10 cellular contexts compared by ENCODE assay signal in genomic region chr1:147168626-147169058, GRCh38. TPM values are rescaled to one million over a fixed set of nuclear protein-coding genes. Genes with fewer than 3 reads are reported as not detected.
DNase-seq lines count a peak whose midpoint lies in the region; ATAC-seq, FAIRE-seq and TF ChIP-seq lines count a peak whose summit lies in the region.
"Had no signal": no experiment of that assay in that cellular context is flagged by ENCODE, and none has a peak within 500 bp of the region (broad histone marks: within the 10 kb centered on the region; RNA-seq: fewer than 3 reads in every experiment).

No MANE protein-coding gene starts in this region.

- peaks cover 61% of the 10 kb centered on the region for H3K79me2 ChIP-seq in neural progenitor cell (ENCODE audit: low read depth)

- H3K4me1 Mint-ChIP-seq in neural progenitor cell, result peaks cover 21% of the 10 kb centered on the region

- H3K27me3 ChIP-seq in SJSA1 (replicated peaks) (no peaks in the 10 kb centered on the region), foreskin keratinocyte (no peaks in the 10 kb centered on the region), neural progenitor cell (no peaks in the 10 kb centered on the region)

- H4K20me1 ChIP-seq in neural progenitor cell (ENCODE audit: low read depth), result peaks cover 4% of the 10 kb centered on the region

- TF ChIP-seq EP300 in A549 (IDR thresholded peaks at IDR 0.05), result no peak

- TF ChIP-seq RAD21 in A549 (conservative IDR thresholded peaks at IDR 0.05 in 1 of 2, IDR thresholded peaks at IDR 0.05 in 1 of 2), result no peak

- CTCF ChIA-PET in A549 (lab: Yijun Ruan, JAX), result interaction anchor here (4.6 kb wide), 1 partner anchor 74 kb away, joined by 41 read pairs; the partner anchor contains the start of gene CHD1L

- peaks cover 2% of the 10 kb centered on the region for H3K9me3 Mint-ChIP-seq in neural progenitor cell

- H3K27ac ChIP-seq in A549, result no peak overlapping the region
- H3K27ac ChIP-seq in SJSA1, result peak overlapping the region; percentile 87
- H3K27ac ChIP-seq in foreskin keratinocyte, result peak overlapping the region; percentile 72
- no peak overlapping the region for H3K27ac ChIP-seq in neural progenitor cell
- H3K27ac ChIP-seq: C4-2B had no signal

- 77% methylated on average over 2 of the region's 2 CpGs for WGBS in A549 (ENCODE audit: missing lambda C conversion rate)

- peaks cover 7% of the 10 kb centered on the region for H3K27me3 Mint-ChIP-seq in neural progenitor cell (ENCODE audit: insufficient read depth, low read depth)

- no peak overlapping the region for H3K27ac Mint-ChIP-seq in neural progenitor cell

- H3K4me3 Mint-ChIP-seq in neural progenitor cell, result no peak overlapping the region

- H3K9me3 ChIP-seq in A549 (no peaks in the 10 kb centered on the region), SJSA1 (replicated peaks) (no peaks in the 10 kb centered on the region), neural progenitor cell (ENCODE audit: low read depth) (no peaks in the 10 kb centered on the region)

- H3K4me2 ChIP-seq in A549, result peak overlapping the region; percentile 42
- no peak overlapping the region for H3K4me2 ChIP-seq in neural progenitor cell

- no peak overlapping the region for H3K4me3 ChIP-seq in A549
- no peak overlapping the region for H3K4me3 ChIP-seq in SJSA1
- H3K4me3 ChIP-seq in neural progenitor cell, result no peak overlapping the region

- peaks cover 16% of the 10 kb centered on the region for H3K36me3 Mint-ChIP-seq in neural progenitor cell

- H3K9ac ChIP-seq in neural progenitor cell, result no peak overlapping the region

- no peak overlapping the region for H2AFZ ChIP-seq in neural progenitor cell (replicated peaks)

- ATAC-seq in A549 (no peak), foreskin keratinocyte (no peak), GM21381 (IDR thresholded peaks at IDR 0.05; ENCODE audit: unreplicated experiment) (no peak), GM18907 (IDR thresholded peaks at IDR 0.05; ENCODE audit: unreplicated experiment) (no peak)

- DNase-seq in A549 (ENCODE audit: low read depth in 1 of 2, low spot score in 1 of 2), result no peak
- DNase-seq in HT-29 (ENCODE audit: low spot score), result peak; percentile 62
- DNase-seq in SJSA1 (ENCODE audit: low read depth in 1 of 2, low spot score in 2 of 2), result peak in 1 of 2 experiments; percentile 38
- DNase-seq in foreskin keratinocyte, result peak in 1 of 2 donors; percentile 13
- DNase-seq in neural progenitor cell (ENCODE audit: low spot score), result no peak
- DNase-seq in activated naive CD4-positive, alpha-beta T cell treated with Interleukin-2 at 50 U/mL for 16 hours, result no peak
- DNase-seq: cerebellar nuclear complex had no signal

- H3K36me3 ChIP-seq in SJSA1, result peaks cover 39% of the 10 kb centered on the region
- H3K36me3 ChIP-seq in neural progenitor cell, result peaks cover 3% of the 10 kb centered on the region

- H3K4me1 ChIP-seq in A549 (peaks cover 44% of the 10 kb centered on the region), SJSA1 (replicated peaks) (peaks cover 47% of the 10 kb centered on the region), foreskin keratinocyte (peaks cover 40% of the 10 kb centered on the region), neural progenitor cell (peaks cover 24% of the 10 kb centered on the region)

- POLR2A ChIA-PET in A549 (lab: Yijun Ruan, JAX), result interaction anchor here (3.4 kb wide), 1 partner anchor 84 kb away, joined by 30 read pairs; no protein-coding TSS in a partner anchor

- TF ChIP-seq CTCF in A549 (IDR thresholded peaks at IDR 0.05), result no peak
- TF ChIP-seq CTCF in foreskin keratinocyte (conservative IDR thresholded peaks at IDR 0.05), result no peak
- no peak for TF ChIP-seq CTCF in neural progenitor cell (IDR thresholded peaks at IDR 0.05)

- no peak for TF ChIP-seq POLR2A in A549 (IDR thresholded peaks at IDR 0.05; ENCODE audit: low read length)

- peaks cover 19% of the 10 kb centered on the region for H3F3A ChIP-seq in neural progenitor cell (ENCODE audit: low read depth)

- no peak for FAIRE-seq in A549 (lab: Jason Lieb, UNC)

TF ChIP-seq in A549, 52 proteins besides CTCF, POLR2A, EP300 and RAD21:
- no peak for TF ChIP-seq PBX3 (IDR thresholded peaks at IDR 0.05)
- no peak for TF ChIP-seq SMC3 (IDR thresholded peaks at IDR 0.05)
- TF ChIP-seq SREBF2 (IDR thresholded peaks at IDR 0.05), result no peak
- no peak for TF ChIP-seq MAX (IDR thresholded peaks at IDR 0.05)
- TF ChIP-seq HOXB5 (CRISPR knock-in tag; IDR thresholded peaks at IDR 0.05), result no peak
- no peak for TF ChIP-seq CHD4 (IDR thresholded peaks at IDR 0.05; ENCODE audit: borderline replicate concordance)
- TF ChIP-seq JUNB (IDR thresholded peaks at IDR 0.05), result no peak
- TF ChIP-seq HOXA7 (CRISPR knock-in tag; IDR thresholded peaks at IDR 0.05), result no peak
- TF ChIP-seq RCOR1 (IDR thresholded peaks at IDR 0.05; ENCODE audit: low read depth, low read length), result no peak
- TF ChIP-seq ZSCAN20 (CRISPR knock-in tag; IDR thresholded peaks at IDR 0.05), result no peak
- no peak for TF ChIP-seq JUN (IDR thresholded peaks at IDR 0.05)
- no peak for TF ChIP-seq NPAS2 (CRISPR knock-in tag; IDR thresholded peaks at IDR 0.05; ENCODE audit: borderline replicate concordance)
- no peak for TF ChIP-seq CEBPB (IDR thresholded peaks at IDR 0.05)

RNA-seq across cellular contexts. Expression of gene PRKAB2, which starts 3.6 kb away (rescaled TPM):
- polyA plus RNA-seq in A549 (2011; rRNA removed) (20.3 and 22.4 TPM in 2 replicates), A549 (2017; fragmentation: RNase III; extraction: RNeasy Plus Mini Kit Qiagen cat#74134 plus additional on column Dnase treatment) (11.0 to 11.4 TPM (median 11.2 TPM) in 3 replicates), foreskin keratinocyte (5.9 and 6.4 TPM in 2 replicates)
- polyA plus RNA-seq in A549 (2012; cell fraction: cytosol; rRNA removed), result 4.7 and 5.1 TPM in 2 replicates
- polyA plus RNA-seq in A549 (2012; cell fraction: nucleus; rRNA removed), result 8.8 and 9.6 TPM in 2 replicates
- 8.5 and 10.4 TPM in 2 replicates for polyA minus RNA-seq in A549 (2011; rRNA and poly(A)+ RNA removed)
- 3.5 and 6.1 TPM in 2 replicates for total RNA-seq in HT-29 (2014; rRNA removed; shearing (Covaris generic))
- 17.2 and 25.5 TPM in 2 replicates for total RNA-seq in SJSA1 (2014; rRNA removed; shearing (Covaris generic))
- total RNA-seq in foreskin keratinocyte (18.5 and 23.9 TPM in 2 replicates), neural progenitor cell (ENCODE audit: low replicate concordance) (31.0 and 42.8 TPM in 2 replicates)

RNA-seq across cellular contexts. Expression of gene FMO5, which starts 56.5 kb away (rescaled TPM):
- polyA plus RNA-seq in A549 (2011; rRNA removed) (3.4 and 3.8 TPM in 2 replicates), A549 (2017; fragmentation: RNase III; extraction: RNeasy Plus Mini Kit Qiagen cat#74134 plus additional on column Dnase treatment) (0.25 to 0.50 TPM (median 0.37 TPM) in 3 replicates), foreskin keratinocyte (0.07 and 0.08 TPM in 2 replicates)
- 0.08 TPM in 2 replicates for polyA plus RNA-seq in A549 (2012; cell fraction: cytosol; rRNA removed)
- polyA plus RNA-seq in A549 (2012; cell fraction: nucleus; rRNA removed), result 0.10 and 0.13 TPM in 2 replicates
- 1.1 TPM in 2 replicates for polyA minus RNA-seq in A549 (2011; rRNA and poly(A)+ RNA removed)
- 1.4 TPM in 2 replicates for total RNA-seq in HT-29 (2014; rRNA removed; shearing (Covaris generic))
- 1.1 and 1.5 TPM in 2 replicates for total RNA-seq in SJSA1 (2014; rRNA removed; shearing (Covaris generic))
- total RNA-seq in foreskin keratinocyte (0.21 and 0.31 TPM in 2 replicates), neural progenitor cell (ENCODE audit: low replicate concordance) (0.28 and 0.82 TPM in 2 replicates)

Comparison
In these comparisons a context has a peak if more than half of its experiments do, and no peak if none do; other contexts are left out.
1. H3K27ac ChIP-seq: peak in SJSA1 (single experiment) and foreskin keratinocyte (single experiment); none in A549 (0 of 2) and neural progenitor cell (single experiment).